ENCODE assay signal across 18 cellular contexts in the genomic region with DNA sequence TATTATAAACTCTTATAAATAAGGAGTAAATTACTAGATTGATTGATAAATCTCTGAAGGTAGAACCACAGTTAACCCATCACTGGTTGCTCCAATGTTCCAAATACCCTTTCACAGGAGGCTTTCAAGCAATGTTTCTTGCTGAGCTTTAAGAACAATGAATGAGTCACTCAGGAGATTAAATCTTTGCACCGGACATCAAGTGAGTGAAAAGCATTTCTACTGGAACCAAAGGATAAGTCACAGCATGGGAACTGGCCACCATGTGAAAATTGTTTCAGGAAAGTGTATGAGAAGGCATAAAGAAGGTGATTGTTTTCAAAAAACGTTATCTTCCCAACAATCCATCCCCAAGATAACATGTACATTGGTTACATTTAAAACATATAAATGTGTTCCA.
"Had no signal": no experiment of that assay in that cellular context is flagged by ENCODE, and none has a peak within 500 bp of the region (broad histone marks: within the 10 kb centered on the region; RNA-seq: fewer than 3 reads in every experiment).

No MANE protein-coding gene starts in this region.

- H3K27ac Mint-ChIP-seq: activated B cell treated with CpG ODN at 0.5 μM for 24 hours; activated CD4-positive, alpha-beta T cell treated with anti-CD3 and anti-CD28 coated beads for 36 hours; activated naive CD8-positive, alpha-beta T cell treated with anti-CD3 and anti-CD28 coated beads for 36 hours; stimulated activated naive B cell treated with anti-CD40 and anti-IgM and Interleukin-4, amounts not matched to agents 10 μg/mL and 1 μg/mL and 100 μg/mL, for 72 hours had no signal

- H3K4me1 Mint-ChIP-seq: activated B cell treated with CpG ODN at 0.5 μM for 24 hours; activated CD4-positive, alpha-beta T cell treated with anti-CD3 and anti-CD28 coated beads for 36 hours; activated naive CD8-positive, alpha-beta T cell treated with anti-CD3 and anti-CD28 coated beads for 36 hours; stimulated activated naive B cell treated with anti-CD40 and anti-IgM and Interleukin-4, amounts not matched to agents 10 μg/mL and 1 μg/mL and 100 μg/mL, for 72 hours had no signal

- H3K4me3 ChIP-seq: mucosa of descending colon, sigmoid colon, transverse colon had no signal

- H3K4me1 ChIP-seq: sigmoid colon, transverse colon had no signal

- DNase-seq: activated B cell treated with CpG ODN at 0.5 μM for 24 hours; activated CD4-positive, alpha-beta T cell treated with anti-CD3 and anti-CD28 coated beads for 36 hours; activated CD4-positive, alpha-beta T cell treated with anti-CD3 and anti-CD28 coated beads, Interleukin-2, amount 50 U/mL, for 4 hours; activated naive CD4-positive, alpha-beta T cell treated with Interleukin-2 at 50 U/mL for 16 hours; activated naive CD8-positive, alpha-beta T cell treated with anti-CD3 and anti-CD28 coated beads for 36 hours; activated T-cell treated with anti-CD3 and anti-CD28 coated beads, Interleukin-2, amount 50 U/mL, for 48 hours; cerebellar nuclear complex; cortex of kidney; hippocampal formation; left colon; mesendoderm; mucosa of descending colon; occipital lobe; sigmoid colon; stimulated activated CD4-positive, alpha-beta T cell treated with anti-CD3 and anti-CD28 coated beads, Interleukin-2, amount 100 ng/mL, for 48 hours; stimulated activated CD8-positive, alpha-beta memory T cell treated with anti-CD3 and anti-CD28 coated beads, Interleukin-4, amount 100 ng/mL, for 48 hours; stimulated activated naive B cell treated with anti-CD40 and anti-IgM and Interleukin-4, amounts not matched to agents 10 μg/mL and 1 μg/mL and 100 μg/mL, for 72 hours; transverse colon had no signal

- H3K36me3 ChIP-seq: sigmoid colon, transverse colon had no signal

- H3K27me3 Mint-ChIP-seq: activated B cell treated with CpG ODN at 0.5 μM for 24 hours; activated CD4-positive, alpha-beta T cell treated with anti-CD3 and anti-CD28 coated beads for 36 hours; activated naive CD8-positive, alpha-beta T cell treated with anti-CD3 and anti-CD28 coated beads for 36 hours; stimulated activated naive B cell treated with anti-CD40 and anti-IgM and Interleukin-4, amounts not matched to agents 10 μg/mL and 1 μg/mL and 100 μg/mL, for 72 hours had no signal

- H3K4me3 Mint-ChIP-seq: activated B cell treated with CpG ODN at 0.5 μM for 24 hours; activated CD4-positive, alpha-beta T cell treated with anti-CD3 and anti-CD28 coated beads for 36 hours; activated naive CD8-positive, alpha-beta T cell treated with anti-CD3 and anti-CD28 coated beads for 36 hours; stimulated activated naive B cell treated with anti-CD40 and anti-IgM and Interleukin-4, amounts not matched to agents 10 μg/mL and 1 μg/mL and 100 μg/mL, for 72 hours had no signal

- H3K9me3 ChIP-seq: mucosa of descending colon, sigmoid colon, transverse colon had no signal

- H3K9me3 Mint-ChIP-seq: activated B cell treated with CpG ODN at 0.5 μM for 24 hours had no signal

- H3K36me3 Mint-ChIP-seq: activated naive CD8-positive, alpha-beta T cell treated with anti-CD3 and anti-CD28 coated beads for 36 hours; stimulated activated naive B cell treated with anti-CD40 and anti-IgM and Interleukin-4, amounts not matched to agents 10 μg/mL and 1 μg/mL and 100 μg/mL, for 72 hours had no signal

- H3K27ac ChIP-seq: sigmoid colon, transverse colon had no signal

- ATAC-seq: activated CD4-positive, alpha-beta T cell treated with anti-CD3 and anti-CD28 coated beads for 36 hours; left colon; mucosa of descending colon; stimulated activated naive B cell treated with anti-CD40 and anti-IgM and Interleukin-4, amounts not matched to agents 10 μg/mL and 1 μg/mL and 100 μg/mL, for 72 hours had no signal

- H3K27me3 ChIP-seq: sigmoid colon, transverse colon had no signal
